ENCODE assay signal across 17 cellular contexts in genomic region chr10:235921-236320, GRCh38.
DNase-seq lines count a peak whose midpoint lies in the region; ATAC-seq and TF ChIP-seq lines count a peak whose summit lies in the region.
"Had no signal": no experiment of that assay in that cellular context is flagged by ENCODE, and none has a peak within 500 bp of the region (broad histone marks: within the 10 kb centered on the region; RNA-seq: fewer than 3 reads in every experiment).

No MANE protein-coding gene starts in this region.

- no peak overlapping the region for H3K4me3 Mint-ChIP-seq in GM23338
- H3K4me3 Mint-ChIP-seq: CD8-positive, alpha-beta T cell had no signal

- no peaks in the 10 kb centered on the region for H3K9me3 Mint-ChIP-seq in GM23338
- H3K9me3 Mint-ChIP-seq: CD8-positive, alpha-beta T cell had no signal

- no peaks in the 10 kb centered on the region for H3K9me2 ChIP-seq in GM23338 (ENCODE audit: insufficient read depth)

- H3K27me3 Mint-ChIP-seq in GM23338 (ENCODE audit: insufficient read depth, low read depth, poor library complexity): peaks cover 3% of the 10 kb centered on the region

- intact Hi-C loops in posterior vena cava (cut with DNase I): no loop called here

- H3K36me3 ChIP-seq in BJ (ENCODE audit: control insufficient read depth, insufficient read depth, low read length) (peaks cover 1% of the 10 kb centered on the region; the same call in 1 of the 2 replicates), GM23338 (ENCODE audit: insufficient read depth) (no peaks in the 10 kb centered on the region)

- H3K4me1 Mint-ChIP-seq in GM23338: no peaks in the 10 kb centered on the region; the same call in 1 of the 3 replicates

- CTCF ChIA-PET in BJ (lab: Yijun Ruan, JAX): interaction anchor here (1.2 kb wide), 1 partner anchor 37 kb away, joined by 3 read pairs; no protein-coding TSS in a partner anchor

- no peaks in the 10 kb centered on the region for H3F3A ChIP-seq in GM23338 (replicated peaks; ENCODE audit: low read depth)

- H3K27ac Mint-ChIP-seq in GM23338: no peak overlapping the region
- H3K27ac Mint-ChIP-seq: CD8-positive, alpha-beta T cell had no signal

- H3K79me2 ChIP-seq in GM23338 (replicated peaks; ENCODE audit: insufficient read depth): no peaks in the 10 kb centered on the region

- H3K4me2 ChIP-seq in GM23338: no peak overlapping the region
- H3K4me2 ChIP-seq: BLaER1 had no signal

- no peaks in the 10 kb centered on the region; the same call in 2 of the 3 replicates for H3K36me3 Mint-ChIP-seq in GM23338 (ENCODE audit: low read depth)

- TF ChIP-seq CTCF in BJ (IDR thresholded peaks at IDR 0.05; ENCODE audit: insufficient read depth, low read depth, low read length): no peak
- TF ChIP-seq CTCF in GM23338 (conservative IDR thresholded peaks at IDR 0.05; ENCODE audit: low read depth in 2 of 2): no peak

- no peaks in the 10 kb centered on the region for H4K20me1 ChIP-seq in GM23338 (replicated peaks; ENCODE audit: insufficient read depth)
- H4K20me1 ChIP-seq: BLaER1 had no signal

- no peak overlapping the region for H3K27ac ChIP-seq in GM23338 (ENCODE audit: low read depth)
- H3K27ac ChIP-seq: BLaER1 had no signal

- H3K27me3 ChIP-seq in BJ (ENCODE audit: control insufficient read depth, insufficient read depth, low read length): no peaks in the 10 kb centered on the region
- H3K27me3 ChIP-seq in GM23338 (ENCODE audit: insufficient read depth): no peaks in the 10 kb centered on the region
- H3K27me3 ChIP-seq: BLaER1 had no signal

- POLR2A ChIA-PET in BJ (lab: Charles Lee): no interaction called here

- DNase-seq in BJ (ENCODE audit: low read depth) (peak; percentile 13), NCI-H460 (ENCODE audit: extremely low read depth, low read depth) (peak; percentile 28), dermis microvascular lymphatic vessel endothelial cell (ENCODE audit: low read depth in 2 of 2) (peak; percentile 11 to 19), lung microvascular endothelial cell (ENCODE audit: low read depth in 2 of 2) (peak; percentile 54 to 69), GM23338 (ENCODE audit: low spot score) (no peak), posterior vena cava (ENCODE audit: low spot score) (no peak)
- no peak for DNase-seq in stimulated activated naive CD4-positive, alpha-beta T cell (lab: John Stamatoyannopoulos, UW)
- DNase-seq: Calu3; CD8-positive, alpha-beta T cell; NCI-H1105 treated with DMSO at 0.1 percent for 48 hours; NCI-H1694; NCI-H510A; NCI-H774; OCI-M1; SIG-M5 had no signal

- H2AFZ ChIP-seq in GM23338: no peak overlapping the region

- no peak overlapping the region for H3K4me3 ChIP-seq in BJ (ENCODE audit: low read depth, low read length)
- no peak overlapping the region for H3K4me3 ChIP-seq in GM23338
- H3K4me3 ChIP-seq: BLaER1, K562 had no signal

- H3K4me1 ChIP-seq in GM23338 (ENCODE audit: insufficient read depth): no peaks in the 10 kb centered on the region
- H3K4me1 ChIP-seq: BLaER1 had no signal

- no peak for ATAC-seq in GM23338
- ATAC-seq: CD8-positive, alpha-beta T cell; K562 had no signal

TF ChIP-seq in GM23338, 12 proteins besides CTCF, POLR2A, EP300 and RAD21:
- TF ChIP-seq ZNF331 (CRISPR knock-in tag; IDR thresholded peaks at IDR 0.05; ENCODE audit: low read depth) (no peak), EZH2phosphoT487 (IDR thresholded peaks at IDR 0.05; ENCODE audit: unreplicated experiment) (no peak)

Comparison
In these comparisons a context has a peak if more than half of its experiments do, and no peak if none do; other contexts are left out.
1. DNase-seq: peak in BJ (single experiment), NCI-H460 (single experiment), dermis microvascular lymphatic vessel endothelial cell (2 of 2) and lung microvascular endothelial cell (2 of 2); none in GM23338 (single experiment), posterior vena cava (single experiment) and stimulated activated naive CD4-positive, alpha-beta T cell (0 of 6).